In genomic region chrX:119240356-119240755, GRCh38 we compare ENCODE assay signal across 14 cellular contexts. TPM values are rescaled to one million over a fixed set of nuclear protein-coding genes. Genes with fewer than 3 reads are reported as not detected.
DNase-seq lines count a peak whose midpoint lies in the region; ATAC-seq and TF ChIP-seq lines count a peak whose summit lies in the region.
"Had no signal": no experiment of that assay in that cellular context is flagged by ENCODE, and none has a peak within 500 bp of the region (broad histone marks: within the 10 kb centered on the region; RNA-seq: fewer than 3 reads in every experiment).

No MANE protein-coding gene starts in this region.

- POLR2A ChIA-PET in MCF 10A (lab: Yijun Ruan, JAX): no interaction called here

- peaks cover 7% of the 10 kb centered on the region for H3K4me1 ChIP-seq in mammary epithelial cell (ENCODE audit: insufficient read depth, low read length)

- peaks cover 11% of the 10 kb centered on the region for H3K4me1 Mint-ChIP-seq in MCF 10A (ENCODE audit: insufficient read depth, unreplicated experiment)

- DNase-seq in MCF 10A (ENCODE audit: unreplicated experiment) (peak; percentile 47), mammary epithelial cell (no peak), astrocyte of the cerebellum (ENCODE audit: low read depth) (peak; percentile 48), inferior parietal cortex (ENCODE audit: extremely low spot score) (peak; percentile 7), hypothalamus (lab: John Stamatoyannopoulos, UW) (no peak), H7 (no peak)
- DNase-seq in activated effector memory CD4-positive, alpha-beta T cell treated with Interleukin-2 at 50 U/mL for 16 hours: no peak
- DNase-seq: activated naive CD8-positive, alpha-beta T cell treated with anti-CD3 and anti-CD28 coated beads, Interleukin-2, amount 50 U/mL, for 24 hours; mucosa of descending colon; NCI-H510A had no signal

- no peak for ATAC-seq in GM21390 (IDR thresholded peaks at IDR 0.05; ENCODE audit: unreplicated experiment)
- ATAC-seq: activated naive CD8-positive, alpha-beta T cell treated with anti-CD3 and anti-CD28 coated beads, Interleukin-2, amount 50 U/mL, for 24 hours; mucosa of descending colon had no signal

- no peaks in the 10 kb centered on the region for H3K27me3 ChIP-seq in mammary epithelial cell (ENCODE audit: insufficient read depth, low read length)
- H3K27me3 ChIP-seq in H7 (ENCODE audit: control insufficient read depth, insufficient read depth, low read length): no peaks in the 10 kb centered on the region

- H3K4me3 Mint-ChIP-seq in MCF 10A (ENCODE audit: unreplicated experiment): no peak overlapping the region
- H3K4me3 Mint-ChIP-seq: activated naive CD8-positive, alpha-beta T cell treated with anti-CD3 and anti-CD28 coated beads, Interleukin-2, amount 50 U/mL, for 24 hours had no signal

- no peaks in the 10 kb centered on the region for H4K20me1 ChIP-seq in mammary epithelial cell (ENCODE audit: insufficient read depth, low read length)

- intact Hi-C loops in MCF 10A (cut with micrococcal nuclease): no loop called here
- intact Hi-C loops in mammary epithelial cell (cut with micrococcal nuclease): no loop called here

- no peak overlapping the region for H3K27ac ChIP-seq in mammary epithelial cell (ENCODE audit: insufficient read depth, low read depth, low read length)
- H3K27ac ChIP-seq: RWPE1 had no signal

- H3K36me3 Mint-ChIP-seq in MCF 10A (ENCODE audit: insufficient read depth, unreplicated experiment): peaks cover 15% of the 10 kb centered on the region

- peaks cover 6% of the 10 kb centered on the region for H3K36me3 ChIP-seq in mammary epithelial cell (ENCODE audit: insufficient read depth, low read length)
- peaks cover 9% of the 10 kb centered on the region for H3K36me3 ChIP-seq in H7 (replicated peaks; ENCODE audit: control insufficient read depth, insufficient read depth, low read length)
- H3K36me3 ChIP-seq: tibial nerve had no signal

- H3K9me3 ChIP-seq in mammary epithelial cell (replicated peaks; ENCODE audit: insufficient read depth, low read length): no peaks in the 10 kb centered on the region
- H3K9me3 ChIP-seq: mucosa of descending colon, tibial nerve had no signal

- H3K4me2 ChIP-seq in mammary epithelial cell (ENCODE audit: insufficient read depth, low read depth, low read length): no peak overlapping the region

- no peak overlapping the region for H3K27ac Mint-ChIP-seq in MCF 10A (ENCODE audit: low read depth, unreplicated experiment)
- H3K27ac Mint-ChIP-seq: activated naive CD8-positive, alpha-beta T cell treated with anti-CD3 and anti-CD28 coated beads, Interleukin-2, amount 50 U/mL, for 24 hours had no signal

- 71% methylated on average over 2 of the region's 3 CpGs for WGBS in mammary epithelial cell (ENCODE audit: low coverage, missing lambda C conversion rate)

- in situ Hi-C loops in mammary epithelial cell (cut with MboI; ENCODE audit: low sequenced_read_pairs in 2 of 2): no loop called here
- in situ Hi-C loops in astrocyte of the cerebellum (cut with HindIII; ENCODE audit: low sequenced_read_pairs): no loop called here

- no peak overlapping the region for H3K9ac ChIP-seq in mammary epithelial cell (ENCODE audit: insufficient read depth, low read length)

- H2AFZ ChIP-seq in mammary epithelial cell (ENCODE audit: low read depth, low read length): no peak overlapping the region

- H3K27me3 Mint-ChIP-seq in MCF 10A (ENCODE audit: insufficient read depth, unreplicated experiment): peaks cover 31% of the 10 kb centered on the region
- H3K27me3 Mint-ChIP-seq: activated naive CD8-positive, alpha-beta T cell treated with anti-CD3 and anti-CD28 coated beads, Interleukin-2, amount 50 U/mL, for 24 hours had no signal

- H3K9me3 Mint-ChIP-seq in MCF 10A (ENCODE audit: unreplicated experiment): no peaks in the 10 kb centered on the region
- H3K9me3 Mint-ChIP-seq: activated naive CD8-positive, alpha-beta T cell treated with anti-CD3 and anti-CD28 coated beads, Interleukin-2, amount 50 U/mL, for 24 hours had no signal

- CTCF ChIA-PET in MCF 10A (lab: Yijun Ruan, JAX): no interaction called here
- CTCF ChIA-PET in mammary epithelial cell (lab: Charles Lee; ENCODE audit: low non-redundant PET): no interaction called here

- BruUV-seq in MCF 10A (replicated peaks; lab: Mats Ljungman, UMichigan) (no TSS peak), mammary epithelial cell (replicated peaks; lab: Mats Ljungman, UMichigan) (no TSS peak)

- TF ChIP-seq CTCF in MCF 10A (IDR thresholded peaks at IDR 0.05; ENCODE audit: unreplicated experiment): no peak
- TF ChIP-seq CTCF in mammary epithelial cell (conservative IDR thresholded peaks at IDR 0.05 in 1 of 2, IDR thresholded peaks at IDR 0.05 in 1 of 2; ENCODE audit: extremely low read depth in 1 of 2, insufficient read depth in 1 of 2, low read depth in 1 of 2, low read length in 2 of 2): no peak
- TF ChIP-seq CTCF in astrocyte of the cerebellum (IDR thresholded peaks at IDR 0.05; ENCODE audit: low read depth, low read length, missing control alignments): no peak

- H3K79me2 ChIP-seq in mammary epithelial cell (ENCODE audit: insufficient read depth, low read length): peaks cover 60% of the 10 kb centered on the region

- dilution Hi-C loops in mammary epithelial cell (cut with HindIII; ENCODE audit: low sequenced_read_pairs): no loop called here

- no peak overlapping the region for H3K4me3 ChIP-seq in mammary epithelial cell (replicated peaks in 1 of 3; ENCODE audit: insufficient read depth in 1 of 3, low read depth in 2 of 3, low read length in 3 of 3)
- peak overlapping the region; percentile 1 for H3K4me3 ChIP-seq in astrocyte of the cerebellum (ENCODE audit: low read depth, low read length)
- H3K4me3 ChIP-seq in H7 (ENCODE audit: insufficient read depth, low read depth, low read length): no peak overlapping the region
- H3K4me3 ChIP-seq: mucosa of descending colon, skin epidermis, tibial nerve had no signal

RNA-seq across cellular contexts. Expression of gene PGRMC1, which starts 4.3 kb away (rescaled TPM):
- 40.7 and 40.8 TPM in 2 replicates for total RNA-seq in MCF 10A (2022)
- 10 to 100 TPM; 57.9 to 73.5 TPM for total RNA-seq in mammary epithelial cell
- polyA plus RNA-seq in mammary epithelial cell: 62.6 TPM
- 44.5 TPM for polyA minus RNA-seq in mammary epithelial cell
- 247 and 254 TPM in 2 replicates for total RNA-seq in H7 (2014; rRNA removed; shearing (Covaris generic))

Comparison
In these comparisons a context has a peak if more than half of its experiments do, and no peak if none do; other contexts are left out.
1. DNase-seq: peak in MCF 10A (single experiment), astrocyte of the cerebellum (single experiment) and inferior parietal cortex (single experiment); none in mammary epithelial cell (single experiment), hypothalamus (0 of 51), activated effector memory CD4-positive, alpha-beta T cell treated with Interleukin-2 at 50 U/mL for 16 hours (single experiment) and H7 (single experiment).